In the genomic region with DNA sequence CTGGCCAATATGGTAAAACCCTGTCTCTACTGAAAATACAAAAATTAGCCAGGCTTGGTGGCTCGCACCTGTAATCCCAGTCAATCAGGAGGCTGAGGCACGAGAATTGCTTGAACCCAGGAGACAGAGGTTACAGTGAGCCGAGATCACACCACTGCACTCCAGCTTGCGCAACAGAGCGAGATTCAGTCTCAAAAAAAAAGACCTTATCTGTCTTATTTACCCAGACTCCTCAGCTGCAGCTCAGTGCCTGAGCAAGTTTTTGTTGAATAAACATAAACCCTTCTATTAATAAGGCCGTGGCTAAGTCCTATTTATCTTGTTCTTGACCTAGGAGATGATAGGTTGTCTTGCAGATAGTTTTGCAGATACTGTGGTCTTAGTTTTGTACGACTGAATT, we compare ENCODE assay signal across 27 cellular contexts.
"Had no signal": no experiment of that assay in that cellular context is flagged by ENCODE, and none has a peak within 500 bp of the region (broad histone marks: within the 10 kb centered on the region; RNA-seq: fewer than 3 reads in every experiment).

No MANE protein-coding gene starts in this region.

- H3K9me3 Mint-ChIP-seq: activated naive CD4-positive, alpha-beta T cell treated with anti-CD3 and anti-CD28 coated beads, Interleukin-2, amount 50 U/mL, for 72 hours; T-helper 2 cell treated with Interferon-gamma antibody and Interleukin-4, amounts not matched to agents 5 μg/mL and 100 μg/mL, for 36 hours; WTC11 had no signal

- H3K36me3 ChIP-seq: brain microvascular endothelial cell, cardiac muscle cell, SJSA1 had no signal

- DNase-seq: activated CD4-positive, alpha-beta T cell treated with anti-CD3 and anti-CD28 coated beads for 48 hours; activated CD4-positive, alpha-beta T cell treated with anti-CD3 and anti-CD28 coated beads, Interleukin-2, amount 50 U/mL, for 4 hours; activated CD4-positive, CD25-positive, alpha-beta regulatory T cell treated with anti-CD3 and anti-CD28 coated beads, Interleukin-2, amount 50 U/mL, for 72 hours; activated CD8-positive, alpha-beta memory T cell treated with anti-CD3 and anti-CD28 coated beads, Interleukin-2, amount 50 U/mL, for 48 hours; activated naive CD4-positive, alpha-beta T cell treated with Interleukin-2 at 50 U/mL for 16 hours; activated T-cell treated with anti-CD3 and anti-CD28 coated beads, Interleukin-2, amount 50 U/mL, for 1 hour; brain microvascular endothelial cell; NCI-H1092; NCI-H1417; NCI-H1694; NCI-H2029; NCI-H345; NCI-H510A; NCI-H82; RPMI8226; SHP77; SW 1271 had no signal

- H3K27ac Mint-ChIP-seq: activated CD8-positive, alpha-beta T cell treated with anti-CD3 and anti-CD28 coated beads, Interleukin-2, amount 10 ng/mL, durations not matched to agents 7 days and 5 days; activated naive CD4-positive, alpha-beta T cell treated with anti-CD3 and anti-CD28 coated beads, Interleukin-2, amount 50 U/mL, for 72 hours; T-helper 2 cell treated with Interferon-gamma antibody and Interleukin-4, amounts not matched to agents 5 μg/mL and 100 μg/mL, for 36 hours; WTC11 had no signal

- H3K9me3 ChIP-seq: SJSA1 had no signal

- ATAC-seq: activated CD8-positive, alpha-beta T cell treated with anti-CD3 and anti-CD28 coated beads, Interleukin-2, amount 10 ng/mL, durations not matched to agents 7 days and 5 days; activated naive CD4-positive, alpha-beta T cell treated with anti-CD3 and anti-CD28 coated beads, Interleukin-2, amount 50 U/mL, for 72 hours; Panc1; SK-N-SH treated with all-trans-retinoic acid at 6 μM for 48 hours; WTC11 had no signal

- H3K36me3 Mint-ChIP-seq: activated naive CD4-positive, alpha-beta T cell treated with anti-CD3 and anti-CD28 coated beads, Interleukin-2, amount 50 U/mL, for 72 hours; WTC11 had no signal

- H3K27ac ChIP-seq: brain microvascular endothelial cell, cardiac muscle cell, KMS-11, SJSA1 had no signal

- H3K9ac ChIP-seq: KMS-11 had no signal

- H3K4me2 ChIP-seq: KMS-11 had no signal

- H3K27me3 ChIP-seq: brain microvascular endothelial cell, cardiac muscle cell, SJSA1 had no signal

- H3K4me3 Mint-ChIP-seq: activated CD8-positive, alpha-beta T cell treated with anti-CD3 and anti-CD28 coated beads, Interleukin-2, amount 10 ng/mL, durations not matched to agents 7 days and 5 days; T-helper 2 cell treated with Interferon-gamma antibody and Interleukin-4, amounts not matched to agents 5 μg/mL and 100 μg/mL, for 36 hours; WTC11 had no signal

- H3K4me3 ChIP-seq: cardiac muscle cell, SJSA1 had no signal

- H3K4me1 ChIP-seq: SJSA1 had no signal

- FAIRE-seq: colon had no signal
